Comparison of ENCODE assay signal across 14 cellular contexts in the genomic region with DNA sequence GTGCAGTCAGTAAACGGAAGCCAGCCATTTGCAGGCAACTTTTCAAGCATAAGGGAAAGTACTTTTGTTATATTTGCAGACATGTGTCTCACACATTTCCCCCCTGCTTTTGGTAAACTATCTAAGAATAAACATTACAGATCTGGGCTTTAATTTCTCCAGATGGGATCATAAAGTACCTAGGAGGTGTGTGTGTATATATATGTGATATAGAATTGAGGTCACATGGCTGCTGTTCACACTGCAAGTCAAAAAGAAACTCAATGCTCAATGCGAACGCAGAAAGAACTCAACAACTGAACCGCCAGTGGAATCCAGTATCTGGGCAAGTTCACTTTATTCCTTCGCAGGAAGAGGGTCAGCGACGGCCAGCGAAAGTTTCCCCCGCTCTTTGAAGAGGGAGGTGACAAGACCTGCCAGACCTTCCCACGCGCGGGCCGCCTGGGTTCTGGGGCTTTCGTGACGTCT. TPM values are rescaled to one million over a fixed set of nuclear protein-coding genes. Genes with fewer than 3 reads are reported as not detected.
DNase-seq lines count a peak whose midpoint lies in the region; ATAC-seq, FAIRE-seq and TF ChIP-seq lines count a peak whose summit lies in the region.
"Had no signal": no experiment of that assay in that cellular context is flagged by ENCODE, and none has a peak within 500 bp of the region (broad histone marks: within the 10 kb centered on the region; RNA-seq: fewer than 3 reads in every experiment).

No MANE protein-coding gene starts in this region.

- H3K4me1 Mint-ChIP-seq in mesothelial cell of epicardium: peaks cover 11% of the 10 kb centered on the region

- DNase-seq in HepG2 (ENCODE audit: low spot score) (no peak), right lobe of liver (no peak), caudate nucleus (lab: John Stamatoyannopoulos, UW) (peak in 5 of 61 donors; percentile 52 to 90 (median 72)), mesothelial cell of epicardium (ENCODE audit: low spot score in 2 of 2, unreplicated experiment in 2 of 2) (no peak), EL (no peak), NCI-H1417 (lab: John Stamatoyannopoulos, UW) (no peak)
- DNase-seq: NCI-H226, T1000, uterus had no signal

- intact Hi-C loops in HepG2 (cut with micrococcal nuclease; ENCODE audit: unreplicated experiment): no loop called here
- intact Hi-C loops in right lobe of liver (cut with DNase I): no loop called here

- peaks cover 15 to 68% of the 10 kb centered on the region in 2 experiments for H3K27me3 ChIP-seq in HepG2 (ENCODE audit: control insufficient read depth in 1 of 2, insufficient read depth in 2 of 2, low read length in 2 of 2)
- peaks cover 0 to 12% of the 10 kb centered on the region in 2 donors for H3K27me3 ChIP-seq in right lobe of liver

- no peaks in the 10 kb centered on the region for H3K79me2 ChIP-seq in HepG2 (ENCODE audit: insufficient read depth, low read length)

- no peak for FAIRE-seq in HepG2 (lab: Jason Lieb, UNC)
- FAIRE-seq: endothelial cell of umbilical vein had no signal

- CTCF ChIA-PET in HepG2 (lab: Yijun Ruan, JAX; ENCODE audit: low intra/inter-chr PET ratio, low total read pairs): no interaction called here

- peaks cover 7% of the 10 kb centered on the region; the same call in 1 of the 2 replicates for H3K4me1 ChIP-seq in HepG2 (ENCODE audit: insufficient read depth, low read length)
- peaks cover 0 to 9% (median 0%) of the 10 kb centered on the region in 4 donors for H3K4me1 ChIP-seq in right lobe of liver

- no peak for TF ChIP-seq POLR2A in HepG2 (IDR thresholded peaks at IDR 0.05; ENCODE audit: insufficient read depth in 1 of 2, low read depth in 2 of 2, low read length in 2 of 2)
- no peak for TF ChIP-seq POLR2A in right lobe of liver (IDR thresholded peaks at IDR 0.05)

- TF ChIP-seq EP300 in HepG2 (IDR thresholded peaks at IDR 0.05; ENCODE audit: low read depth in 2 of 2, low read length in 2 of 2) (no peak), HepG2 (CRISPR knock-in tag; IDR thresholded peaks at IDR 0.05; ENCODE audit: borderline replicate concordance) (no peak)

- no peak overlapping the region for H3K27ac Mint-ChIP-seq in mesothelial cell of epicardium

- TF ChIP-seq CTCF in HepG2 (CRISPR knock-in tag; IDR thresholded peaks at IDR 0.05): no peak
- no peak for TF ChIP-seq CTCF in right lobe of liver (IDR thresholded peaks at IDR 0.05)
- TF ChIP-seq CTCF in mesothelial cell of epicardium (IDR thresholded peaks at IDR 0.05; ENCODE audit: unreplicated experiment): no peak

- H3K9me3 ChIP-seq in HepG2 (ENCODE audit: low read length) (no peaks in the 10 kb centered on the region), right lobe of liver (no peaks in the 10 kb centered on the region)
- H3K9me3 ChIP-seq: Peyer's patch, uterus had no signal

- ATAC-seq in HepG2 (no peak), right lobe of liver (no peak), GM21447 (IDR thresholded peaks at IDR 0.05; ENCODE audit: unreplicated experiment) (no peak), HG03457 (IDR thresholded peaks at IDR 0.05; ENCODE audit: unreplicated experiment) (no peak)

- H3K36me3 Mint-ChIP-seq in mesothelial cell of epicardium: no peaks in the 10 kb centered on the region

- H2AFZ ChIP-seq in HepG2 (ENCODE audit: low read length): no peak overlapping the region

- H3K9me3 Mint-ChIP-seq in mesothelial cell of epicardium: no peaks in the 10 kb centered on the region

- WGBS in HepG2 (ENCODE audit: low lambda C conversion rate): 54% methylated on average over 14 of the region's 15 CpGs
- WGBS in right lobe of liver (ENCODE audit: insufficient coverage, low coverage, low lambda C conversion rate, missing lambda C conversion rate): 11% methylated on average over 4 of the region's 15 CpGs

- BruUV-seq in HepG2 (replicated peaks; lab: Mats Ljungman, UMichigan): no TSS peak

- peaks cover 99% of the 10 kb centered on the region for H3K27me3 Mint-ChIP-seq in mesothelial cell of epicardium (ENCODE audit: low read depth)

- H4K20me1 ChIP-seq in HepG2 (ENCODE audit: insufficient read depth, low read length): no peaks in the 10 kb centered on the region

- POLR2A ChIA-PET in HepG2 (lab: Yijun Ruan, JAX): no interaction called here

- no peak overlapping the region for H3K4me3 ChIP-seq in HepG2 (replicated peaks in 1 of 3; ENCODE audit: insufficient read depth in 1 of 3, low read depth in 2 of 3, low read length in 3 of 3)
- H3K4me3 ChIP-seq in right lobe of liver: no peak overlapping the region
- H3K4me3 ChIP-seq: uterus had no signal

- H3K36me3 ChIP-seq in HepG2 (replicated peaks in 1 of 2; ENCODE audit: control insufficient read depth in 1 of 2, insufficient read depth in 2 of 2, low read length in 2 of 2) (no peaks in the 10 kb centered on the region), right lobe of liver (no peaks in the 10 kb centered on the region)
- H3K36me3 ChIP-seq: Peyer's patch, uterus had no signal

- H3K27ac ChIP-seq in HepG2 (ENCODE audit: extremely low read length, insufficient read depth, low read length): no peak overlapping the region
- no peak overlapping the region for H3K27ac ChIP-seq in right lobe of liver
- peak overlapping the region; percentile 93 for H3K27ac ChIP-seq in caudate nucleus (ENCODE audit: low read depth, low read length)
- H3K27ac ChIP-seq: Peyer's patch, uterus had no signal

- no peak for TF ChIP-seq RAD21 in HepG2 (CRISPR knock-in tag; IDR thresholded peaks at IDR 0.05)

- H3K9ac ChIP-seq in HepG2 (ENCODE audit: insufficient read depth, low read depth, low read length): no peak overlapping the region

- no peak overlapping the region for H3K4me2 ChIP-seq in HepG2 (ENCODE audit: low read depth, low read length)

- H3K4me3 Mint-ChIP-seq in mesothelial cell of epicardium: peak overlapping the region; percentile 51

- in situ Hi-C loops in HepG2 (cut with HindIII; ENCODE audit: extremely low pct_ligation_motif_present, low pct_unique_long_range_greater_than_20kb): no loop called here

TF ChIP-seq in HepG2, 621 proteins besides CTCF, POLR2A, EP300 and RAD21:
- TF ChIP-seq, protein P1, sequence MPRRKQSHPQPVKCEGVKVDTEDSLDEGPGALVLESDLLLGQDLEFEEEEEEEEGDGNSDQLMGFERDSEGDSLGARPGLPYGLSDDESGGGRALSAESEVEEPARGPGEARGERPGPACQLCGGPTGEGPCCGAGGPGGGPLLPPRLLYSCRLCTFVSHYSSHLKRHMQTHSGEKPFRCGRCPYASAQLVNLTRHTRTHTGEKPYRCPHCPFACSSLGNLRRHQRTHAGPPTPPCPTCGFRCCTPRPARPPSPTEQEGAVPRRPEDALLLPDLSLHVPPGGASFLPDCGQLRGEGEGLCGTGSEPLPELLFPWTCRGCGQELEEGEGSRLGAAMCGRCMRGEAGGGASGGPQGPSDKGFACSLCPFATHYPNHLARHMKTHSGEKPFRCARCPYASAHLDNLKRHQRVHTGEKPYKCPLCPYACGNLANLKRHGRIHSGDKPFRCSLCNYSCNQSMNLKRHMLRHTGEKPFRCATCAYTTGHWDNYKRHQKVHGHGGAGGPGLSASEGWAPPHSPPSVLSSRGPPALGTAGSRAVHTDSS (CRISPR knock-in tag; conservative IDR thresholded peaks at IDR 0.05): no peak
- no peak for TF ChIP-seq SNRNP70 (IDR thresholded peaks at IDR 0.05; ENCODE audit: low read depth, low read length)
- 0 out of 2 replicates have a peak, but pooled peaks have one; percentile 29 for TF ChIP-seq EZH2 (conservative IDR thresholded peaks at IDR 0.05; ENCODE audit: low read depth, low read length)

RNA-seq across cellular contexts. Expression of a gene that starts 17.7 kb away (rescaled TPM):
- total RNA-seq in HepG2 (2016; rRNA removed; fragmentation: Illumina TruSeq; extraction: Trizol): not detected in 2 replicates
- not detected in 2 replicates for total RNA-seq in HepG2 (2016; cell fraction: cytosol; rRNA removed; fragmentation: Illumina TruSeq; extraction: Trizol; ENCODE audit: low read depth)
- total RNA-seq in HepG2 (2016; cell fraction: insoluble cytoplasmic fraction; rRNA removed; fragmentation: Illumina TruSeq; extraction: Trizol): not detected in 2 replicates
- total RNA-seq in HepG2 (2016; cell fraction: membrane; rRNA removed; fragmentation: Illumina TruSeq; extraction: Trizol): not detected in 2 replicates
- total RNA-seq in HepG2 (2016; cell fraction: nucleus; rRNA removed; fragmentation: Illumina TruSeq; extraction: Trizol): not detected in 2 replicates
- not detected in 2 replicates for polyA plus RNA-seq in HepG2 (2011; rRNA removed)
- polyA plus RNA-seq in HepG2 (2011; cell fraction: cytosol; rRNA removed): not detected in 2 replicates
- polyA plus RNA-seq in HepG2 (2011; cell fraction: nucleus; rRNA removed): not detected in 2 replicates
- not detected in 2 replicates for polyA plus RNA-seq in HepG2 (2012)
- polyA plus RNA-seq in HepG2 (2016; cell fraction: cytosol; fragmentation: Illumina TruSeq; extraction: Trizol; ENCODE audit: low read depth): not detected in 2 replicates
- not detected in 2 replicates for polyA plus RNA-seq in HepG2 (2016; cell fraction: insoluble cytoplasmic fraction; fragmentation: Illumina TruSeq; extraction: Trizol; ENCODE audit: low read depth)
- polyA plus RNA-seq in HepG2 (2016; cell fraction: membrane; fragmentation: Illumina TruSeq; extraction: Trizol; ENCODE audit: low read depth): not detected in 2 replicates
- polyA plus RNA-seq in HepG2 (2016; cell fraction: nucleus; fragmentation: Illumina TruSeq; extraction: Trizol; ENCODE audit: insufficient read depth, low read depth): not detected in 2 replicates
- polyA minus RNA-seq in HepG2 (2011; rRNA and poly(A)+ RNA removed; ENCODE audit: low replicate concordance): not detected in 2 replicates
- polyA minus RNA-seq in HepG2 (2011; cell fraction: cytosol; rRNA and poly(A)+ RNA removed): not detected in 2 replicates
- polyA minus RNA-seq in HepG2 (2011; cell fraction: nucleus; rRNA and poly(A)+ RNA removed): not detected in 2 replicates
- total RNA-seq in right lobe of liver: not detected
- not detected in 3 replicates for total RNA-seq in mesothelial cell of epicardium
- total RNA-seq: endothelial cell of umbilical vein, mucosa of gallbladder had no signal
- polyA plus RNA-seq: endothelial cell of umbilical vein had no signal
